In the genomic region with DNA sequence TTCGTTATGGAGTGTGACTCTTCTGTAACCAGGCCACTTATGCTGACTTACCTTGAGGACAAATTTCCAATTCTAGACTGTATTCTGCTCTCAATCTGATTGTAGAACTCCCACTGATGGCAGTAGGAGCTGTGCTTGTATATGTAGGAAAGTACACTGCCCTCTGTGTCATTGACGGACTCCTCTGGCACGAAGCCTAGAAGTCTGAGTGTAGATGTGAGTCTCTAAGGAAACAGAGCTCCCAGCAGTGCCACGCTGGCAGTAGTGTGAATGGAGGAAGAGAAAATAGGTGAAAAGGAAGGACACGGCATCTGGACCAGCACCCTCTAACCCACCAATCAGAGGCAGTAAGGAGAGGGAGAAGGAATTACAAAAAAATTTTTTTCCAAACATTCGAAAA, we compare ENCODE assay signal across 8 cellular contexts.
DNase-seq lines count a peak whose midpoint lies in the region; ATAC-seq and TF ChIP-seq lines count a peak whose summit lies in the region.

No MANE protein-coding gene starts in this region.

- peaks cover 27% of the 10 kb centered on the region for H3K4me1 Mint-ChIP-seq in mesothelial cell of epicardium
- H3K4me1 Mint-ChIP-seq in stimulated activated naive B cell treated with anti-CD40 and anti-IgM and Interleukin-4, amounts not matched to agents 10 μg/mL and 1 μg/mL and 100 μg/mL, for 72 hours, result no peaks in the 10 kb centered on the region

- no peaks in the 10 kb centered on the region for H3K36me3 Mint-ChIP-seq in mesothelial cell of epicardium
- no peaks in the 10 kb centered on the region for H3K36me3 Mint-ChIP-seq in stimulated activated naive B cell treated with anti-CD40 and anti-IgM and Interleukin-4, amounts not matched to agents 10 μg/mL and 1 μg/mL and 100 μg/mL, for 72 hours

- H3K27ac Mint-ChIP-seq in mesothelial cell of epicardium, result peak overlapping the region; percentile 71
- no peak overlapping the region for H3K27ac Mint-ChIP-seq in stimulated activated naive B cell treated with anti-CD40 and anti-IgM and Interleukin-4, amounts not matched to agents 10 μg/mL and 1 μg/mL and 100 μg/mL, for 72 hours

- in situ Hi-C loops in ACHN (cut with HindIII; ENCODE audit: low pct_ligation_motif_present, low pct_unique_long_range_greater_than_20kb, low sequenced_read_pairs), result no loop called here

- no peaks in the 10 kb centered on the region for H3K27me3 Mint-ChIP-seq in mesothelial cell of epicardium (ENCODE audit: low read depth)
- no peaks in the 10 kb centered on the region for H3K27me3 Mint-ChIP-seq in stimulated activated naive B cell treated with anti-CD40 and anti-IgM and Interleukin-4, amounts not matched to agents 10 μg/mL and 1 μg/mL and 100 μg/mL, for 72 hours

- TF ChIP-seq CTCF in mesothelial cell of epicardium (IDR thresholded peaks at IDR 0.05; ENCODE audit: unreplicated experiment), result no peak

- peak; percentile 65 for DNase-seq in ACHN
- peak; percentile 96 for DNase-seq in M059J (ENCODE audit: low read depth)
- peak; percentile 96 for DNase-seq in dermis blood vessel endothelial cell
- DNase-seq in mesothelial cell of epicardium (ENCODE audit: low spot score in 2 of 2, unreplicated experiment in 2 of 2), result peak; percentile 35 to 57
- DNase-seq in stimulated activated naive B cell treated with anti-CD40 and anti-IgM and Interleukin-4, amounts not matched to agents 10 μg/mL and 1 μg/mL and 100 μg/mL, for 72 hours, result no peak
- no peak for DNase-seq in MV-4-11 (lab: John Stamatoyannopoulos, UW)

- ATAC-seq in GM21423 (IDR thresholded peaks at IDR 0.05; ENCODE audit: unreplicated experiment), result no peak
- no peak for ATAC-seq in stimulated activated naive B cell treated with anti-CD40 and anti-IgM and Interleukin-4, amounts not matched to agents 10 μg/mL and 1 μg/mL and 100 μg/mL, for 72 hours (replicated peaks)
- ATAC-seq in GM19463 (IDR thresholded peaks at IDR 0.05; ENCODE audit: unreplicated experiment), result no peak

- no peak overlapping the region for H3K4me3 Mint-ChIP-seq in mesothelial cell of epicardium
- no peak overlapping the region for H3K4me3 Mint-ChIP-seq in stimulated activated naive B cell treated with anti-CD40 and anti-IgM and Interleukin-4, amounts not matched to agents 10 μg/mL and 1 μg/mL and 100 μg/mL, for 72 hours

- no peaks in the 10 kb centered on the region for H3K9me3 Mint-ChIP-seq in mesothelial cell of epicardium
- H3K9me3 Mint-ChIP-seq in stimulated activated naive B cell treated with anti-CD40 and anti-IgM and Interleukin-4, amounts not matched to agents 10 μg/mL and 1 μg/mL and 100 μg/mL, for 72 hours, result peaks cover 0 to 3% of the 10 kb centered on the region in 2 donors

Comparison
In these comparisons a context has a peak if more than half of its experiments do, and no peak if none do; other contexts are left out.
1. DNase-seq: peak in ACHN (single experiment), M059J (single experiment), dermis blood vessel endothelial cell (single experiment) and mesothelial cell of epicardium (2 of 2); none in stimulated activated naive B cell treated with anti-CD40 and anti-IgM and Interleukin-4, amounts not matched to agents 10 μg/mL and 1 μg/mL and 100 μg/mL, for 72 hours (single experiment) and MV-4-11 (single experiment).